ENCODE assay signal across 23 cellular contexts in genomic region chr1:59104191-59104760, GRCh38.
"Had no signal": no experiment of that assay in that cellular context is flagged by ENCODE, and none has a peak within 500 bp of the region (broad histone marks: within the 10 kb centered on the region; RNA-seq: fewer than 3 reads in every experiment).

No MANE protein-coding gene starts in this region.

- H3K4me1 ChIP-seq: colonic mucosa, foreskin keratinocyte, right lobe of liver had no signal

- FAIRE-seq: islet of Langerhans, small intestine had no signal

- ATAC-seq: foreskin keratinocyte; left cardiac atrium; mucosa of descending colon; naive thymus-derived CD4-positive, alpha-beta T cell had no signal

- H3K27ac ChIP-seq: colonic mucosa, epithelial cell of prostate, foreskin keratinocyte, ovary, right lobe of liver, upper lobe of left lung had no signal

- H3K27me3 ChIP-seq: colonic mucosa, foreskin keratinocyte, ovary, right lobe of liver, testis, upper lobe of left lung had no signal

- H3K9me3 ChIP-seq: colonic mucosa, mucosa of descending colon, ovary, right lobe of liver, testis, upper lobe of left lung had no signal

- H3K36me3 ChIP-seq: colonic mucosa, ovary, right lobe of liver, upper lobe of left lung had no signal

- H3K4me3 ChIP-seq: colonic mucosa, mucosa of descending colon, ovary, right lobe of liver, testis, upper lobe of left lung had no signal

- DNase-seq: activated CD4-positive, CD25-positive, alpha-beta regulatory T cell treated with anti-CD3 and anti-CD28 coated beads, Interleukin-2, amount 50 U/mL, for 72 hours; activated CD8-positive, alpha-beta memory T cell treated with anti-CD3 and anti-CD28 coated beads for 24 hours; activated CD8-positive, alpha-beta memory T cell treated with anti-CD3 and anti-CD28 coated beads, Interleukin-2, amount 50 U/mL, for 48 hours; activated effector memory CD4-positive, alpha-beta T cell treated with anti-CD3 and anti-CD28 coated beads, Interleukin-2, amount 50 U/mL, for 16 hours; activated naive CD4-positive, alpha-beta T cell treated with anti-CD3 and anti-CD28 coated beads, Interleukin-2, amount 50 U/mL, for 16 hours; activated T-cell treated with anti-CD3 and anti-CD28 coated beads, Interleukin-2, amount 50 U/mL, for 48 hours; aorta; colonic mucosa; endodermal cell; foreskin keratinocyte; hippocampal formation; left cardiac atrium; mesenchymal stem cell; mucosa of descending colon; naive thymus-derived CD4-positive, alpha-beta T cell; ovary; right lobe of liver; small intestine; stimulated activated CD4-positive, alpha-beta T cell treated with anti-CD3 and anti-CD28 coated beads, Interleukin-4, amount 100 ng/mL, for 1 hour; testis; upper lobe of left lung had no signal
